ENCODE assay signal across 8 cellular contexts in the genomic region with DNA sequence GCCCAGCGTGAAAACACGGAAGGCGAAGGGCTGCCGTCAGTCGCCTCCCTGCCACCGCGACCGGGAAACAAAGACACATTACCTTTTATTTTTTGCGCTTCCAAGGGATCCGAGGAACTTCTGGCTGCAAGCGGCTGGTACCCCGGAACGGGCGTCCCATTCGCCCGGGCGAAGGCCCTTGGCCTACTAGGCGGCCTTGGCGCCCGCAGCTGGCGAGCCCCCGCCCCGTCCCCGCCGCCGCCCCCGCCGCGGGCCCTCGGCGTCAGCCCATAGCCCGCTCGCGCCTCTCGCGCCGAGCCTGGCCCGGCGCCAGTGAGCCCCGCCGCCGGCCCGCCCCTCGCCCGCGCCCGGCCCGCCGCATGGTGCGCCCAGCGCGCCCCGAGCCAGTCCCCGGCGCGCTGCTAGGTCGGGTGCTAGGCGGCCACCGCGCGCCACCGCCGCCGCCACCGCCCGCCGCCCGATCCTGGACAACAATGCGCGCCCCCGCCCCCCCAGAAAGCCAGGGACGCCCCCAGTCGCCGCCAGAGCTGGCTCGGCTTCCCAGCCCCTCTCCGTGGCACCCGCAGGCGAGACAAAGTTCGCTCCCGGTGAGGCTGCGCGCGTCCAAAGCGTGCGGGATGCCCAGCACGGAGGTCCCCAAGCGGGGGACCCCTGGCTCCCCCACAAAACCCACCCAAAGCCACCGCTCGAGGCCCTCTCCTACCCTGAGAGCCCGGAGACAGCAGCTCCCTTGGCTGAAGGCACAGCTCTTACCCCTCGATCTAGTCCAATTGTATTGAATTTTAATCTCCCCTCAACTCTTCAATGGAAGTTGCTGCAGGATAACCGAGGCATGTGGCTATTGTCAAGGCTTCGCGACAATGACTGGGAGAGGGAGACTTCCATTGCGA.
A peak's percentile ranks its signal among the peaks of the same experiment; 100 is the strongest.
DNase-seq lines count a peak whose midpoint lies in the region; ATAC-seq, FAIRE-seq and TF ChIP-seq lines count a peak whose summit lies in the region.

No MANE protein-coding gene starts in this region.

- FAIRE-seq in urothelium cell line (lab: Jason Lieb, UNC), result no peak

- TF ChIP-seq POLR2A in uterus (IDR thresholded peaks at IDR 0.05), result no peak

- no peak for TF ChIP-seq CTCF in uterus (IDR thresholded peaks at IDR 0.05)

- H3K4me1 ChIP-seq in mesodermal cell (ENCODE audit: control insufficient read depth, insufficient read depth, low read length, poor library complexity, severe bottlenecking), result peaks cover 13% of the 10 kb centered on the region
- no peaks in the 10 kb centered on the region for H3K4me1 ChIP-seq in uterus

- H3K9me3 ChIP-seq in mesodermal cell (ENCODE audit: control insufficient read depth, low read length) (no peaks in the 10 kb centered on the region), uterus (no peaks in the 10 kb centered on the region)

- no peaks in the 10 kb centered on the region for H3K27me3 ChIP-seq in uterus

- no peak for ATAC-seq in GM21619 (IDR thresholded peaks at IDR 0.05; ENCODE audit: unreplicated experiment)

- intact Hi-C loops in uterus (cut with DNase I; ENCODE audit: low total_unique reads), result no loop called here

- H3K27ac ChIP-seq in mesodermal cell (ENCODE audit: low read depth, low read length, severe bottlenecking) (peak overlapping the region; percentile 64), uterus (peak overlapping the region; percentile 54 to 64)

- H3K36me3 ChIP-seq in mesodermal cell (ENCODE audit: control insufficient read depth, insufficient read depth, low read length) (peaks cover 6% of the 10 kb centered on the region), uterus (no peaks in the 10 kb centered on the region)

- whole genome bisulfite sequencing in mesodermal cell (ENCODE audit: insufficient coverage in 2 of 2), 2 experiments, result 1% methylated on average over 56 to 74 of the region's 95 CpGs

- DNase-seq in GM03348 (ENCODE audit: low spot score) (peak; percentile 75), NCI-H774 (lab: John Stamatoyannopoulos, UW) (peak; percentile 17), ecto neural progenitor cell (ENCODE audit: low spot score) (peak; percentile 70), uterus (no peak), urothelium cell line (ENCODE audit: low spot score) (no peak), SKM-1 treated with dmso at 0.1 percent for 144 hours (lab: John Stamatoyannopoulos, UW; ENCODE audit: unreplicated experiment) (no peak)

- H3K4me3 ChIP-seq in mesodermal cell (ENCODE audit: extremely low read depth, insufficient read depth, low read length, poor library complexity, severe bottlenecking) (peak overlapping the region; percentile 65), uterus (peak overlapping the region; percentile 38 to 44)

Comparison
In these comparisons a context has a peak if more than half of its experiments do, and no peak if none do; other contexts are left out.
1. DNase-seq: peak in GM03348 (single experiment), NCI-H774 (single experiment) and ecto neural progenitor cell (single experiment); none in uterus (0 of 2), urothelium cell line (single experiment) and SKM-1 treated with dmso at 0.1 percent for 144 hours (single experiment).